Comparison of ENCODE assay signal across 1 cellular context in genomic region chr19:54653181-54653809, GRCh38.
TF ChIP-seq lines count a peak whose summit lies in the region.

No MANE protein-coding gene starts in this region.

TF ChIP-seq in SK-N-SH treated with all-trans-retinoic acid at 6 μM for 48 hours, 23 proteins besides CTCF, POLR2A, EP300 and RAD21 (continued from another document):
- TF ChIP-seq GLIS3 (CRISPR knock-in tag; IDR thresholded peaks at IDR 0.05) (no peak), TOX (CRISPR knock-in tag; IDR thresholded peaks at IDR 0.05; ENCODE audit: borderline replicate concordance) (no peak), PPARA (CRISPR knock-in tag; IDR thresholded peaks at IDR 0.05; ENCODE audit: borderline replicate concordance) (no peak), ZNF70 (CRISPR knock-in tag; IDR thresholded peaks at IDR 0.05) (no peak), ESRRG (CRISPR knock-in tag; IDR thresholded peaks at IDR 0.05) (no peak)
